ENCODE assay signal across 17 cellular contexts in genomic region chr2:158099716-158100115, GRCh38. TPM values are rescaled to one million over a fixed set of nuclear protein-coding genes. Genes with fewer than 3 reads are reported as not detected.
DNase-seq lines count a peak whose midpoint lies in the region; ATAC-seq, FAIRE-seq and TF ChIP-seq lines count a peak whose summit lies in the region.
"Had no signal": no experiment of that assay in that cellular context is flagged by ENCODE, and none has a peak within 500 bp of the region (broad histone marks: within the 10 kb centered on the region; RNA-seq: fewer than 3 reads in every experiment).

No MANE protein-coding gene starts in this region.

- H4K20me1 ChIP-seq in PC-9 (ENCODE audit: insufficient read depth), result no peaks in the 10 kb centered on the region
- no peaks in the 10 kb centered on the region for H4K20me1 ChIP-seq in fibroblast of lung (ENCODE audit: control insufficient read depth, extremely low read depth, insufficient read depth, low read length)

- CTCF ChIA-PET in PC-9 (lab: Charles Lee), result no interaction called here

- no peaks in the 10 kb centered on the region for H3F3A ChIP-seq in PC-9 (ENCODE audit: insufficient read depth, low read depth)

- intact Hi-C loops in PC-9 (cut with micrococcal nuclease; ENCODE audit: unreplicated experiment), result no loop called here

- H3K27me3 ChIP-seq in PC-9 (ENCODE audit: insufficient read depth, low read depth) (no peaks in the 10 kb centered on the region), fibroblast of lung (ENCODE audit: control insufficient read depth, insufficient read depth, low read length) (no peaks in the 10 kb centered on the region)
- H3K27me3 ChIP-seq: hepatocyte had no signal

- H3K4me2 ChIP-seq in PC-9 (peak overlapping the region; percentile 26; the same call in 1 of the 2 replicates), fibroblast of lung (ENCODE audit: extremely low read depth, insufficient read depth, low read length) (no peak overlapping the region)
- H3K4me2 ChIP-seq: hepatocyte had no signal

- FAIRE-seq in frontal cortex (lab: Jason Lieb, UNC), result no peak

- H3K27ac ChIP-seq in PC-9 (no peak overlapping the region), fibroblast of lung (ENCODE audit: insufficient read depth, low read length) (no peak overlapping the region)
- H3K27ac ChIP-seq: C4-2B, hepatocyte, parathyroid adenoma had no signal

- no TSS peak for BruUV-seq in PC-9 (replicated peaks; lab: Mats Ljungman, UMichigan)

- no peak overlapping the region for H2AFZ ChIP-seq in PC-9
- no peak overlapping the region for H2AFZ ChIP-seq in fibroblast of lung (ENCODE audit: low read length)
- H2AFZ ChIP-seq: hepatocyte, parathyroid adenoma had no signal

- DNase-seq in ELR (ENCODE audit: low read depth) (peak; percentile 13), PC-9 (no peak), fibroblast of lung (ENCODE audit: low read depth in 2 of 2) (peak; percentile 32), non-pigmented ciliary epithelial cell (ENCODE audit: low read depth) (peak; percentile 22), NCI-H2227 (lab: John Stamatoyannopoulos, UW; ENCODE audit: unreplicated experiment) (no peak), frontal cortex (ENCODE audit: low spot score in 2 of 2) (no peak), NCI-H2171 treated with DMSO at 0.1 percent for 48 hours (lab: John Stamatoyannopoulos, UW) (no peak)
- DNase-seq: activated CD4-positive, alpha-beta T cell treated with anti-CD3 and anti-CD28 coated beads for 1 hour; activated T-cell treated with anti-CD3 and anti-CD28 coated beads, Interleukin-2, amount 50 U/mL, for 24 hours; GF-D8; stimulated activated CD4-positive, alpha-beta T cell treated with anti-CD3 and anti-CD28 coated beads, Interleukin-2, amount 100 ng/mL, for 24 hours; stimulated activated naive B cell treated with anti-CD40 and anti-IgM and Interleukin-4, amounts not matched to agents 10 μg/mL and 1 μg/mL and 100 μg/mL, for 72 hours had no signal

- no peak overlapping the region for H3K4me3 ChIP-seq in PC-9
- H3K4me3 ChIP-seq in fibroblast of lung (replicated peaks in 1 of 4; ENCODE audit: control extremely low read depth in 1 of 4, insufficient read depth in 1 of 4, low read depth in 3 of 4, low read length in 4 of 4), result no peak overlapping the region
- H3K4me3 ChIP-seq: hepatocyte had no signal

- POLR2A ChIA-PET in PC-9 (lab: Charles Lee; ENCODE audit: unreplicated experiment), result no interaction called here

- no peaks in the 10 kb centered on the region for H3K36me3 ChIP-seq in PC-9 (ENCODE audit: low read depth)
- no peaks in the 10 kb centered on the region for H3K36me3 ChIP-seq in fibroblast of lung (ENCODE audit: control insufficient read depth, insufficient read depth, low read length)

- H3K9ac ChIP-seq in fibroblast of lung (ENCODE audit: insufficient read depth, low read length), result no peak overlapping the region
- H3K9ac ChIP-seq: parathyroid adenoma had no signal

- no peaks in the 10 kb centered on the region; the same call in 1 of the 2 replicates for H3K9me2 ChIP-seq in PC-9 (ENCODE audit: insufficient read depth)

- TF ChIP-seq CTCF in PC-9 (conservative IDR thresholded peaks at IDR 0.05) (no peak), fibroblast of lung (conservative IDR thresholded peaks at IDR 0.05 in 1 of 2, IDR thresholded peaks at IDR 0.05 in 1 of 2; ENCODE audit: low read depth in 1 of 2, low read length in 2 of 2) (no peak)

- 0 out of 2 replicates have a peak, but pooled peaks cover 9% of the 10 kb centered on the region for H3K4me1 ChIP-seq in PC-9 (replicated peaks; ENCODE audit: insufficient read depth)
- H3K4me1 ChIP-seq in fibroblast of lung (ENCODE audit: control insufficient read depth, extremely low read depth, insufficient read depth, low read length), result no peaks in the 10 kb centered on the region
- H3K4me1 ChIP-seq: parathyroid adenoma had no signal

- H3K79me2 ChIP-seq in PC-9 (ENCODE audit: low read depth) (no peaks in the 10 kb centered on the region), fibroblast of lung (ENCODE audit: control insufficient read depth, insufficient read depth, low read length) (no peaks in the 10 kb centered on the region)
- H3K79me2 ChIP-seq: hepatocyte, parathyroid adenoma had no signal

- H3K9me3 ChIP-seq in PC-9 (ENCODE audit: insufficient read depth, low read depth) (no peaks in the 10 kb centered on the region), fibroblast of lung (ENCODE audit: control insufficient read depth, insufficient read depth, low read depth, low read length) (no peaks in the 10 kb centered on the region)

- no peak for ATAC-seq in GM19035 (IDR thresholded peaks at IDR 0.05; ENCODE audit: unreplicated experiment)
- ATAC-seq: stimulated activated naive B cell treated with anti-CD40 and anti-IgM and Interleukin-4, amounts not matched to agents 10 μg/mL and 1 μg/mL and 100 μg/mL, for 72 hours had no signal

RNA-seq across cellular contexts. Expression of gene UPP2, which starts 2.0 kb away (rescaled TPM):
- total RNA-seq in PC-9 (2021), result not detected in 2 replicates
- total RNA-seq in fibroblast of lung, result not detected in 2 replicates
- polyA plus RNA-seq in fibroblast of lung, result not detected in 2 replicates
- polyA plus RNA-seq in fibroblast of lung (2012), result not detected in 2 replicates
- not detected in 2 replicates for polyA minus RNA-seq in fibroblast of lung (ENCODE audit: low replicate concordance)
- 1.6 TPM for total RNA-seq in frontal cortex
- polyA plus RNA-seq: hepatocyte, IgD-negative memory B cell had no signal

Comparison
In these comparisons a context has a peak if more than half of its experiments do, and no peak if none do; other contexts are left out.
1. DNase-seq: peak in ELR (single experiment), fibroblast of lung (2 of 2) and non-pigmented ciliary epithelial cell (single experiment); none in PC-9 (0 of 2), NCI-H2227 (single experiment), frontal cortex (0 of 2) and NCI-H2171 treated with DMSO at 0.1 percent for 48 hours (single experiment).